Comparison of ENCODE assay signal across 19 cellular contexts in genomic region chr13:51823861-51824260, GRCh38. TPM values are rescaled to one million over a fixed set of nuclear protein-coding genes. Genes with fewer than 3 reads are reported as not detected.
DNase-seq lines count a peak whose midpoint lies in the region; ATAC-seq and TF ChIP-seq lines count a peak whose summit lies in the region.
"Had no signal": no experiment of that assay in that cellular context is flagged by ENCODE, and none has a peak within 500 bp of the region (broad histone marks: within the 10 kb centered on the region; RNA-seq: fewer than 3 reads in every experiment).

No MANE protein-coding gene starts in this region.

- no peak for DNase-seq in activated CD4-positive, alpha-beta T cell treated with anti-CD3 and anti-CD28 coated beads for 36 hours
- DNase-seq in activated CD4-positive, alpha-beta T cell treated with anti-CD3 and anti-CD28 coated beads for 4 hours = no peak
- no peak for DNase-seq in HL-60 (ENCODE audit: low read depth in 1 of 2, low spot score in 1 of 2)
- no peak for DNase-seq in activated naive CD4-positive, alpha-beta T cell treated with anti-CD3 and anti-CD28 coated beads, Interleukin-2, amount 50 U/mL, for 72 hours (ENCODE audit: low spot score in 2 of 2)
- no peak for DNase-seq in naive thymus-derived CD8-positive, alpha-beta T cell
- DNase-seq in KG1 (lab: John Stamatoyannopoulos, UW) = no peak
- DNase-seq: central memory CD4-positive, alpha-beta T cell; left cardiac atrium; mucosa of descending colon; NCI-H69; pancreas; PC-9; stimulated activated naive B cell treated with anti-CD40 and anti-IgM and Interleukin-4, amounts not matched to agents 10 μg/mL and 1 μg/mL and 100 μg/mL, for 72 hours; upper lobe of right lung had no signal

- H3K27me3 Mint-ChIP-seq in activated CD4-positive, alpha-beta T cell treated with anti-CD3 and anti-CD28 coated beads for 36 hours = no peaks in the 10 kb centered on the region
- no peaks in the 10 kb centered on the region for H3K27me3 Mint-ChIP-seq in naive thymus-derived CD8-positive, alpha-beta T cell
- H3K27me3 Mint-ChIP-seq: stimulated activated naive B cell treated with anti-CD40 and anti-IgM and Interleukin-4, amounts not matched to agents 10 μg/mL and 1 μg/mL and 100 μg/mL, for 72 hours had no signal

- H3K9me3 Mint-ChIP-seq in activated CD4-positive, alpha-beta T cell treated with anti-CD3 and anti-CD28 coated beads for 36 hours (ENCODE audit: low read depth) = no peaks in the 10 kb centered on the region
- H3K9me3 Mint-ChIP-seq in activated naive CD4-positive, alpha-beta T cell treated with anti-CD3 and anti-CD28 coated beads, Interleukin-2, amount 50 U/mL, for 72 hours = no peaks in the 10 kb centered on the region
- no peaks in the 10 kb centered on the region for H3K9me3 Mint-ChIP-seq in naive thymus-derived CD8-positive, alpha-beta T cell
- H3K9me3 Mint-ChIP-seq: IgD-negative memory B cell; stimulated activated naive B cell treated with anti-CD40 and anti-IgM and Interleukin-4, amounts not matched to agents 10 μg/mL and 1 μg/mL and 100 μg/mL, for 72 hours had no signal

- H3K27me3 ChIP-seq in HL-60 (ENCODE audit: insufficient read depth, poor library complexity, severe bottlenecking) = no peaks in the 10 kb centered on the region
- H3K27me3 ChIP-seq: pancreas, upper lobe of right lung had no signal

- H3K4me1 Mint-ChIP-seq in activated CD4-positive, alpha-beta T cell treated with anti-CD3 and anti-CD28 coated beads for 36 hours = peaks cover 93% of the 10 kb centered on the region
- peaks cover 56 to 99% (median 74%) of the 10 kb centered on the region in 4 donors for H3K4me1 Mint-ChIP-seq in naive thymus-derived CD8-positive, alpha-beta T cell

- no peak overlapping the region for H3K4me3 ChIP-seq in HL-60 (replicated peaks; ENCODE audit: insufficient read depth, low read length)
- H3K4me3 ChIP-seq: mucosa of descending colon, pancreas, PC-9, upper lobe of right lung had no signal

- POLR2A ChIA-PET in activated CD4-positive, alpha-beta T cell treated with anti-CD3 and anti-CD28 coated beads for 36 hours (lab: Charles Lee) = no interaction called here
- POLR2A ChIA-PET in naive thymus-derived CD8-positive, alpha-beta T cell (lab: Charles Lee) = interaction anchor here (1.5 to 12.8 kb wide), 5 partner anchors 8 to 371 kb away, joined by 4 to 173 read pairs (median 61); partner anchors contain the start of genes DHRS12 and INTS6

- H3K27ac Mint-ChIP-seq in activated CD4-positive, alpha-beta T cell treated with anti-CD3 and anti-CD28 coated beads for 36 hours = peak overlapping the region; percentile 92
- H3K27ac Mint-ChIP-seq in activated naive CD4-positive, alpha-beta T cell treated with anti-CD3 and anti-CD28 coated beads, Interleukin-2, amount 50 U/mL, for 72 hours = peak overlapping the region; percentile 79 to 86
- H3K27ac Mint-ChIP-seq in naive thymus-derived CD8-positive, alpha-beta T cell = peak overlapping the region; percentile 94 to 99 (median 96)
- H3K27ac Mint-ChIP-seq: stimulated activated naive B cell treated with anti-CD40 and anti-IgM and Interleukin-4, amounts not matched to agents 10 μg/mL and 1 μg/mL and 100 μg/mL, for 72 hours had no signal

- CTCF ChIA-PET in activated CD4-positive, alpha-beta T cell treated with anti-CD3 and anti-CD28 coated beads for 36 hours (lab: Charles Lee) = interaction anchor here (0.6 to 12.6 kb wide), 5 partner anchors 13 to 100 kb away, joined by 3 to 154 read pairs (median 4); no protein-coding TSS in a partner anchor

- intact Hi-C loops in activated CD4-positive, alpha-beta T cell treated with anti-CD3 and anti-CD28 coated beads for 36 hours (cut with DNase I, micrococcal nuclease) = loop anchor here (1.0 to 10.0 kb wide), 3 partner anchors 59 to 631 kb away; partner anchors contain the start of genes CKAP2 (in 1 of the 2) and VPS36 (in 1 of the 2)

- no peaks in the 10 kb centered on the region for H3K36me3 Mint-ChIP-seq in activated CD4-positive, alpha-beta T cell treated with anti-CD3 and anti-CD28 coated beads for 36 hours (ENCODE audit: low read depth)
- H3K36me3 Mint-ChIP-seq in activated naive CD4-positive, alpha-beta T cell treated with anti-CD3 and anti-CD28 coated beads, Interleukin-2, amount 50 U/mL, for 72 hours = no peaks in the 10 kb centered on the region
- peaks cover 9 to 19% (median 14%) of the 10 kb centered on the region in 3 donors for H3K36me3 Mint-ChIP-seq in naive thymus-derived CD8-positive, alpha-beta T cell
- H3K36me3 Mint-ChIP-seq: IgD-negative memory B cell; stimulated activated naive B cell treated with anti-CD40 and anti-IgM and Interleukin-4, amounts not matched to agents 10 μg/mL and 1 μg/mL and 100 μg/mL, for 72 hours had no signal

- ATAC-seq in activated CD4-positive, alpha-beta T cell treated with anti-CD3 and anti-CD28 coated beads for 36 hours = no peak
- ATAC-seq in activated naive CD4-positive, alpha-beta T cell treated with anti-CD3 and anti-CD28 coated beads, Interleukin-2, amount 50 U/mL, for 72 hours = no peak
- ATAC-seq in naive thymus-derived CD8-positive, alpha-beta T cell = no peak
- no peak for ATAC-seq in GM18870 (IDR thresholded peaks at IDR 0.05; ENCODE audit: unreplicated experiment)
- ATAC-seq in HG03432 (IDR thresholded peaks at IDR 0.05; ENCODE audit: unreplicated experiment) = no peak
- ATAC-seq: mucosa of descending colon; pancreas; stimulated activated naive B cell treated with anti-CD40 and anti-IgM and Interleukin-4, amounts not matched to agents 10 μg/mL and 1 μg/mL and 100 μg/mL, for 72 hours; upper lobe of right lung had no signal

- H3K27ac ChIP-seq in HL-60 (replicated peaks) = peak overlapping the region; percentile 40; the same call in 1 of the 2 replicates
- H3K27ac ChIP-seq: pancreas, PC-9 had no signal

- no peak for TF ChIP-seq CTCF in HL-60 (IDR thresholded peaks at IDR 0.05; ENCODE audit: insufficient read depth, low read length)

- peak overlapping the region; percentile 69 for H3K4me3 Mint-ChIP-seq in activated CD4-positive, alpha-beta T cell treated with anti-CD3 and anti-CD28 coated beads for 36 hours
- peak overlapping the region; percentile 87 to 99 (median 97) for H3K4me3 Mint-ChIP-seq in naive thymus-derived CD8-positive, alpha-beta T cell
- H3K4me3 Mint-ChIP-seq: stimulated activated naive B cell treated with anti-CD40 and anti-IgM and Interleukin-4, amounts not matched to agents 10 μg/mL and 1 μg/mL and 100 μg/mL, for 72 hours had no signal

RNA-seq across cellular contexts. Expression of gene DHRS12, which starts 19.9 kb away (rescaled TPM):
- total RNA-seq in activated CD4-positive, alpha-beta T cell treated with anti-CD3 and anti-CD28 coated beads for 36 hours = 1 to 10 TPM; 4.9 to 5.3 TPM
- 1 to 10 TPM; 2.0 to 7.2 TPM for total RNA-seq in activated naive CD4-positive, alpha-beta T cell treated with anti-CD3 and anti-CD28 coated beads, Interleukin-2, amount 50 U/mL, for 72 hours
- 10 to 100 TPM; 22.6 to 24.2 TPM for total RNA-seq in naive thymus-derived CD8-positive, alpha-beta T cell
- 10 to 100 TPM; 22.1 to 33.2 (median 26.0) TPM for polyA plus RNA-seq in naive thymus-derived CD8-positive, alpha-beta T cell

RNA-seq across cellular contexts. Expression of gene TMEM272, which starts 21.1 kb away (rescaled TPM):
- under 1 TPM; 0.18 to 0.33 TPM for total RNA-seq in activated CD4-positive, alpha-beta T cell treated with anti-CD3 and anti-CD28 coated beads for 36 hours
- total RNA-seq in activated naive CD4-positive, alpha-beta T cell treated with anti-CD3 and anti-CD28 coated beads, Interleukin-2, amount 50 U/mL, for 72 hours = under 1 TPM; 0.36 to 0.60 TPM
- 10 to 100 TPM; 14.7 to 15.4 TPM for total RNA-seq in naive thymus-derived CD8-positive, alpha-beta T cell
- polyA plus RNA-seq in naive thymus-derived CD8-positive, alpha-beta T cell = under 1 TPM; 0.29 to 0.75 (median 0.52) TPM
- total RNA-seq: A673, fibroblast of villous mesenchyme, PC-9, upper lobe of right lung had no signal
- polyA plus RNA-seq: IgD-negative memory B cell had no signal

RNA-seq across cellular contexts. Expression of gene CCDC70, which starts 37.9 kb away (rescaled TPM):
- not detected for total RNA-seq in activated CD4-positive, alpha-beta T cell treated with anti-CD3 and anti-CD28 coated beads for 36 hours
- total RNA-seq in activated naive CD4-positive, alpha-beta T cell treated with anti-CD3 and anti-CD28 coated beads, Interleukin-2, amount 50 U/mL, for 72 hours = not detected
- not detected for total RNA-seq in naive thymus-derived CD8-positive, alpha-beta T cell
- polyA plus RNA-seq in naive thymus-derived CD8-positive, alpha-beta T cell = not detected
- total RNA-seq: A673, fibroblast of villous mesenchyme, left cardiac atrium, mucosa of descending colon, pancreas, PC-9, upper lobe of right lung had no signal
- polyA plus RNA-seq: IgD-negative memory B cell, pancreas had no signal

Comparison
In these comparisons a context has a peak if more than half of its experiments do, and no peak if none do; other contexts are left out.
1. RNA of gene TMEM272, which starts 21.1 kb away (total RNA-seq): 14.7 to 15.4 TPM in naive thymus-derived CD8-positive, alpha-beta T cell; 0.36 to 0.60 TPM in activated naive CD4-positive, alpha-beta T cell treated with anti-CD3 and anti-CD28 coated beads, Interleukin-2, amount 50 U/mL, for 72 hours and 0.18 to 0.33 TPM in activated CD4-positive, alpha-beta T cell treated with anti-CD3 and anti-CD28 coated beads for 36 hours; every median in the first group is over 4 times any median in the second.
2. Peak in every context shown above with its lines, with median percentiles within 50 percentile points of each other: H3K27ac Mint-ChIP-seq.